In the genomic region with DNA sequence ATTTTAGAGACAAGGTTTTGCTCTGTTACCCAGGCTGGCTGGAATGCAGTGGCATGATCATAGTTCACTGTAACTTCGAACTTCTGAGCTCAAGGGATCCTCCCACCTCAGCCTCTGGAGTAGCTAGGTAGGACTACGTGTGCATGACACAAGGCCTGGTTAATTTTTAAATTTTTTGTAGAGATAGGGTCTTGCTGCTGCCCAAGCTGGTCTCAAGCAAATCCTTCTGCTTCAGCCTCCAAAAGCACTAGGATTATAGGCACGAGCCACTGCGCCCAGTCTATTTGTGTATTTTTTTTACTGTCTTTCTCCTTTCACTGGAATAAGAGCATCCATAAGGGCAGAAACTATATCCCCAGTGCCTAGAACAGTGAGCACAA, we compare ENCODE assay signal across 21 cellular contexts.
DNase-seq lines count a peak whose midpoint lies in the region; ATAC-seq, FAIRE-seq and TF ChIP-seq lines count a peak whose summit lies in the region.
"Had no signal": no experiment of that assay in that cellular context is flagged by ENCODE, and none has a peak within 500 bp of the region (broad histone marks: within the 10 kb centered on the region; RNA-seq: fewer than 3 reads in every experiment).

No MANE protein-coding gene starts in this region.

- POLR2A ChIA-PET in HepG2 (lab: Yijun Ruan, JAX) = interaction anchor here (0.5 to 3.6 kb wide), 37 partner anchors 10 to 406 kb away, joined by 3 to 70 read pairs (median 5); partner anchors contain the start of genes CCNYL1, CREB1, FZD5 and METTL21A

- H3K79me2 ChIP-seq in HepG2 (ENCODE audit: insufficient read depth, low read length) = no peaks in the 10 kb centered on the region

- TF ChIP-seq EP300 in HepG2 (IDR thresholded peaks at IDR 0.05; ENCODE audit: low read depth in 2 of 2, low read length in 2 of 2) (peak in 1 of 2 experiments; percentile 77; a peak in 2 of 4 replicates), HepG2 (CRISPR knock-in tag; IDR thresholded peaks at IDR 0.05; ENCODE audit: borderline replicate concordance) (no peak)

- H3K4me1 ChIP-seq in left ventricle myocardium inferior (peaks cover 84% of the 10 kb centered on the region), heart right ventricle (peaks cover 6 to 72% (median 34%) of the 10 kb centered on the region in 9 donors), HepG2 (ENCODE audit: insufficient read depth, low read length) (peaks cover 66% of the 10 kb centered on the region), small intestine (ENCODE audit: control insufficient read depth in 2 of 2, insufficient read depth in 1 of 2, low read depth in 1 of 2, low read length in 1 of 2) (peaks cover 0 to 6% of the 10 kb centered on the region in 2 donors)

- 89 to 91% methylated on average over 4 of the region's 4 CpGs for WGBS in heart right ventricle, 2 donors
- WGBS in HepG2 (ENCODE audit: low lambda C conversion rate) = 0% methylated on average over 4 of the region's 4 CpGs
- 50 to 67% (median 57%) methylated on average over 4 of the region's 4 CpGs for WGBS in small intestine, 3 donors
- WGBS in lower leg skin, 2 donors = 97 to 98% methylated on average over 4 of the region's 4 CpGs

- TF ChIP-seq RAD21 in HepG2 (CRISPR knock-in tag; IDR thresholded peaks at IDR 0.05) = no peak

- no TSS peak for BruUV-seq in HepG2 (replicated peaks; lab: Mats Ljungman, UMichigan)

- H3K9me3 ChIP-seq in left ventricle myocardium inferior (replicated peaks) (no peaks in the 10 kb centered on the region), heart right ventricle (no peaks in the 10 kb centered on the region), HepG2 (ENCODE audit: low read length) (no peaks in the 10 kb centered on the region), small intestine (ENCODE audit: control insufficient read depth, low read depth) (no peaks in the 10 kb centered on the region)
- H3K9me3 ChIP-seq: BLaER1 treated with 17β-estradiol and CSF1 and Interleukin-3, amounts not matched to agents 10 nM and 100 nM had no signal

- FAIRE-seq in HepG2 (lab: Jason Lieb, UNC) (peak; percentile 96), small intestine (lab: Jason Lieb, UNC) (no peak)
- FAIRE-seq: G401.6, GM12891, H1, K562 had no signal

- no peaks in the 10 kb centered on the region for H4K20me1 ChIP-seq in HepG2 (ENCODE audit: insufficient read depth, low read length)
- H4K20me1 ChIP-seq: BLaER1 treated with 17β-estradiol and CSF1 and Interleukin-3, amounts not matched to agents 10 nM and 100 nM had no signal

- H3K4me2 ChIP-seq in HepG2 (ENCODE audit: low read depth, low read length) = peak overlapping the region; percentile 58

- DNase-seq in left ventricle myocardium inferior (no peak), heart right ventricle (no peak), HepG2 (ENCODE audit: low spot score) (peak; percentile 95), small intestine (peak; percentile 61), NCI-H2227 (lab: John Stamatoyannopoulos, UW; ENCODE audit: unreplicated experiment) (no peak), lower leg skin (ENCODE audit: low spot score in 2 of 2) (no peak), NCI-H2107 treated with DMSO at 0.1 percent for 48 hours (lab: John Stamatoyannopoulos, UW; ENCODE audit: unreplicated experiment) (no peak)
- DNase-seq: AML-193; Calu3; CD4-positive, CD25-positive, alpha-beta regulatory T cell; DMS79 treated with DMSO at 0.1 percent for 48 hours; EL had no signal

- TF ChIP-seq POLR2A in HepG2 (IDR thresholded peaks at IDR 0.05; ENCODE audit: insufficient read depth in 1 of 2, low read depth in 2 of 2, low read length in 2 of 2) = peak; percentile 20 to 40; a peak in 3 of 4 replicates
- no peak for TF ChIP-seq POLR2A in lower leg skin (IDR thresholded peaks at IDR 0.05)

- intact Hi-C loops in left ventricle myocardium inferior (cut with micrococcal nuclease) = no loop called here
- intact Hi-C loops in heart right ventricle (cut with DNase I) = no loop called here
- intact Hi-C loops in HepG2 (cut with micrococcal nuclease; ENCODE audit: unreplicated experiment) = loop anchor here (1.0 to 5.0 kb wide), 6 partner anchors 35 to 167 kb away; partner anchors contain the start of gene FZD5
- intact Hi-C loops in lower leg skin (cut with DNase I; ENCODE audit: low total_unique reads) = no loop called here

- no peak overlapping the region for H2AFZ ChIP-seq in HepG2 (ENCODE audit: low read length)

- in situ Hi-C loops in HepG2 (cut with HindIII; ENCODE audit: extremely low pct_ligation_motif_present, low pct_unique_long_range_greater_than_20kb) = no loop called here

- H3K27me3 ChIP-seq in left ventricle myocardium inferior (ENCODE audit: low read depth) = no peaks in the 10 kb centered on the region
- no peaks in the 10 kb centered on the region for H3K27me3 ChIP-seq in heart right ventricle
- H3K27me3 ChIP-seq in HepG2 (ENCODE audit: control insufficient read depth in 1 of 2, insufficient read depth in 2 of 2, low read length in 2 of 2) = no peaks in the 10 kb centered on the region
- H3K27me3 ChIP-seq in small intestine (ENCODE audit: control insufficient read depth in 2 of 2, insufficient read depth in 2 of 2, low read length in 2 of 2) = no peaks in the 10 kb centered on the region
- H3K27me3 ChIP-seq: BLaER1 treated with 17β-estradiol and CSF1 and Interleukin-3, amounts not matched to agents 10 nM and 100 nM had no signal

- peaks cover 2% of the 10 kb centered on the region for H3K36me3 ChIP-seq in left ventricle myocardium inferior
- peaks cover 0 to 5% (median 0%) of the 10 kb centered on the region in 9 donors for H3K36me3 ChIP-seq in heart right ventricle
- H3K36me3 ChIP-seq in HepG2 (replicated peaks in 1 of 2; ENCODE audit: control insufficient read depth in 1 of 2, insufficient read depth in 2 of 2, low read length in 2 of 2) = no peaks in the 10 kb centered on the region
- peaks cover 0 to 1% of the 10 kb centered on the region in 2 donors for H3K36me3 ChIP-seq in small intestine (ENCODE audit: control insufficient read depth in 2 of 2, insufficient read depth in 2 of 2, low read length in 2 of 2)

- H3K9ac ChIP-seq in HepG2 (ENCODE audit: insufficient read depth, low read depth, low read length) = peak overlapping the region; percentile 60
- H3K9ac ChIP-seq: BLaER1 treated with 17β-estradiol and CSF1 and Interleukin-3, amounts not matched to agents 10 nM and 100 nM had no signal

- H3K4me3 ChIP-seq in left ventricle myocardium inferior (no peak overlapping the region), heart right ventricle (no peak overlapping the region), HepG2 (replicated peaks in 1 of 3; ENCODE audit: insufficient read depth in 1 of 3, low read depth in 2 of 3, low read length in 3 of 3) (peak overlapping the region in 1 of 3 experiments; percentile 16; a peak in 1 of 6 replicates), small intestine (ENCODE audit: low read depth in 1 of 2, low read length in 2 of 2) (no peak overlapping the region), lower leg skin (ENCODE audit: low read depth, poor library complexity, severe bottlenecking) (no peak overlapping the region)
- H3K4me3 ChIP-seq: BLaER1 treated with 17β-estradiol and CSF1 and Interleukin-3, amounts not matched to agents 10 nM and 100 nM; K562 had no signal

- TF ChIP-seq CTCF in left ventricle myocardium inferior (IDR thresholded peaks at IDR 0.05; ENCODE audit: borderline replicate concordance) = no peak
- TF ChIP-seq CTCF in heart right ventricle (IDR thresholded peaks at IDR 0.05) = no peak
- TF ChIP-seq CTCF in HepG2 (CRISPR knock-in tag; IDR thresholded peaks at IDR 0.05) = no peak
- TF ChIP-seq CTCF in lower leg skin (IDR thresholded peaks at IDR 0.05) = no peak

- H3K27ac ChIP-seq in left ventricle myocardium inferior (replicated peaks) (peak overlapping the region; percentile 5), heart right ventricle (peak overlapping the region in 2 of 10 donors; percentile 11 to 31), HepG2 (ENCODE audit: extremely low read length, insufficient read depth, low read length) (peak overlapping the region; percentile 86), small intestine (ENCODE audit: low read depth in 1 of 2, low read length in 1 of 2) (no peak overlapping the region)
- H3K27ac ChIP-seq: 22Rv1; BLaER1 treated with 17β-estradiol and CSF1 and Interleukin-3, amounts not matched to agents 10 nM and 100 nM; HL-60 had no signal

- CTCF ChIA-PET in HepG2 (lab: Yijun Ruan, JAX; ENCODE audit: low intra/inter-chr PET ratio, low total read pairs) = no interaction called here

- ATAC-seq in heart right ventricle = no peak
- peak; percentile 97 for ATAC-seq in HepG2
- ATAC-seq in GM19035 (IDR thresholded peaks at IDR 0.05; ENCODE audit: unreplicated experiment) = no peak
- ATAC-seq: HCT116, K562 had no signal

TF ChIP-seq in HepG2, 621 proteins besides CTCF, POLR2A, EP300 and RAD21 (continues in another document):
- TF ChIP-seq PHF21A (CRISPR knock-in tag; IDR thresholded peaks at IDR 0.05) = 0 out of 2 replicates have a peak, but pooled peaks have one; percentile 27
- TF ChIP-seq ZKSCAN1 (IDR thresholded peaks at IDR 0.05; ENCODE audit: low read length) = no peak
- TF ChIP-seq EZH2 (conservative IDR thresholded peaks at IDR 0.05; ENCODE audit: low read depth, low read length) = no peak
- TF ChIP-seq NFE2L1 (CRISPR knock-in tag; IDR thresholded peaks at IDR 0.05; ENCODE audit: borderline replicate concordance) = no peak
- TF ChIP-seq PREB (CRISPR knock-in tag; IDR thresholded peaks at IDR 0.05) = no peak

Comparison
In these comparisons a context has a peak if more than half of its experiments do, and no peak if none do; other contexts are left out.
1. DNase-seq: peak in HepG2 (single experiment) and small intestine (single experiment); none in left ventricle myocardium inferior (single experiment), heart right ventricle (0 of 2), NCI-H2227 (single experiment), lower leg skin (0 of 2) and NCI-H2107 treated with DMSO at 0.1 percent for 48 hours (single experiment).
2. H3K27ac ChIP-seq: peak in left ventricle myocardium inferior (single experiment) and HepG2 (single experiment); none in small intestine (0 of 2).
3. POLR2A ChIP-seq: peak in HepG2 (2 of 2); none in lower leg skin (0 of 2).